In the genomic region with DNA sequence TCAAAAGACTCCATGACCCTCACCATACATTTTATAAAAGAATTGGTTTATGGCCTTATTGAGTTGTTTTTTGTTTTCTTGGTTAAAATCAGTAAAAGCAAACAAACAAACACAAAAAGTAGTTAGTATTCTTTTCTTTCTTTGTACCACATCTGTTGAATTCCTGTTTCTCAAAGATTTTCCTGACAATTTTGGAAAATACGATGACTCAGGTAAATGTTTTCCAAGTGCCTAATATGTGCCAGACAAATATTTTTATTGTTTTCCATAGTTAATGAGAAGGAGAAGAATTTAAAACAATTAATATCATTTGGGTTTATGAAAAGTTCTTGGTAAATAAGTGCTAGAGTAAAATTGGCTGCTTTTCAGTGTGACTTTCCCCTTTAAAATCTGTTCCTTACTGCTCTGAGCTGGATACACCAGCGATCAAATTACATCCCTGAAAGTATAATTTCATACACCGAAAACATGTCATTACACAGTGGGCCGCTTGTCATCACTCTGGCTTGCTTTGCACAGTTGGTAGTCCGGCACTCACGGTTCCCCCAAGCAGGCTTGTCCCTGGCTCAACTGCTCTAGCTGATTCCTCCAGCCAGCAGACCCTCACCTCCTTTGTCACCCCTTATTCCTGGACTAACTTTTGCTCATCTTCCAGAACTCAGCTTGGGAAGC, we compare ENCODE assay signal across 17 cellular contexts.
DNase-seq lines count a peak whose midpoint lies in the region; ATAC-seq and TF ChIP-seq lines count a peak whose summit lies in the region.
"Had no signal": no experiment of that assay in that cellular context is flagged by ENCODE, and none has a peak within 500 bp of the region (broad histone marks: within the 10 kb centered on the region; RNA-seq: fewer than 3 reads in every experiment).

No MANE protein-coding gene starts in this region.

- H3K4me3 ChIP-seq in ACC112 (ENCODE audit: low read depth, low read length) (peak overlapping the region; percentile 48; the same call in 1 of the 2 replicates), upper lobe of right lung (no peak overlapping the region), HAP-1 (no peak overlapping the region)
- H3K4me3 ChIP-seq: BLaER1 treated with 17β-estradiol and CSF1 and Interleukin-3, amounts not matched to agents 10 nM and 100 nM had no signal

- H3K79me2 ChIP-seq in ACC112 (ENCODE audit: control insufficient read depth, insufficient read depth, low read length, unreplicated experiment) = no peaks in the 10 kb centered on the region

- no peaks in the 10 kb centered on the region for H3K9me3 ChIP-seq in upper lobe of right lung
- no peaks in the 10 kb centered on the region for H3K9me3 ChIP-seq in HAP-1

- ATAC-seq in SK-N-SH treated with all-trans-retinoic acid at 6 μM for 48 hours (peak; percentile 96), upper lobe of right lung (no peak)
- ATAC-seq: activated CD4-positive, CD25-positive, alpha-beta regulatory T cell treated with anti-CD3 and anti-CD28 coated beads, Interleukin-2, amount 50 U/mL, for 24 hours; stimulated activated effector memory CD8-positive, alpha-beta T cell treated with anti-CD3 and anti-CD28 coated beads, Interleukin-12 subunit alpha, Interleukin-12 subunit beta, amount 100 ng/mL, for 72 hours; T-cell had no signal

- in situ Hi-C loops in GM13977 (cut with MboI; ENCODE audit: low pct_unique_long_range_greater_than_20kb, low sequenced_read_pairs, unreplicated experiment) (no loop called here), HAP-1 (cut with MboI; ENCODE audit: low sequenced_read_pairs) (no loop called here)

- DNase-seq in HCEC 1CT (peak; percentile 58), iris pigment epithelial cell (ENCODE audit: low read depth) (peak; percentile 79), upper lobe of right lung (no peak), GM13977 (ENCODE audit: low spot score) (no peak), NOMO-1 treated with DMSO at 0.1 percent for 48 hours (lab: John Stamatoyannopoulos, UW; ENCODE audit: unreplicated experiment) (no peak), HAP-1 (ENCODE audit: low spot score in 2 of 2) (no peak)
- DNase-seq: activated T-cell treated with anti-CD3 and anti-CD28 coated beads, Interleukin-2, amount 50 U/mL, for 48 hours; HFFc6; mesendoderm; NCI-H1105 treated with DMSO at 0.1 percent for 48 hours; stimulated activated CD4-positive, alpha-beta T cell treated with anti-CD3 and anti-CD28 coated beads, Interleukin-2, amount 100 ng/mL, for 24 hours; T-cell had no signal

- intact Hi-C loops in upper lobe of right lung (cut with DNase I) = no loop called here

- no peaks in the 10 kb centered on the region for H3K27me3 ChIP-seq in ACC112 (ENCODE audit: insufficient read depth, low read length)
- no peaks in the 10 kb centered on the region for H3K27me3 ChIP-seq in upper lobe of right lung
- H3K27me3 ChIP-seq in HAP-1 (ENCODE audit: low read depth) = peaks cover 30% of the 10 kb centered on the region
- H3K27me3 ChIP-seq: BLaER1 treated with 17β-estradiol and CSF1 and Interleukin-3, amounts not matched to agents 10 nM and 100 nM had no signal

- H3K27ac ChIP-seq in ACC112 (ENCODE audit: low read depth, low read length) = peak overlapping the region; percentile 48
- no peak overlapping the region for H3K27ac ChIP-seq in upper lobe of right lung
- H3K27ac ChIP-seq: BLaER1 treated with 17β-estradiol and CSF1 and Interleukin-3, amounts not matched to agents 10 nM and 100 nM had no signal

- peak overlapping the region; percentile 91 for H2AFZ ChIP-seq in ACC112 (ENCODE audit: low read length, unreplicated experiment)

- TF ChIP-seq CTCF in upper lobe of right lung (IDR thresholded peaks at IDR 0.05) = no peak
- no peak for TF ChIP-seq CTCF in GM13977 (IDR thresholded peaks at IDR 0.05; ENCODE audit: extremely low read depth, insufficient read depth, missing control alignments)

- H3K36me3 ChIP-seq in ACC112 (ENCODE audit: insufficient read depth, low read length) = no peaks in the 10 kb centered on the region
- no peaks in the 10 kb centered on the region for H3K36me3 ChIP-seq in upper lobe of right lung
- H3K36me3 ChIP-seq in HAP-1 (replicated peaks) = no peaks in the 10 kb centered on the region

- H3K4me1 ChIP-seq in ACC112 (ENCODE audit: control insufficient read depth, insufficient read depth, low read length, unreplicated experiment) (peaks cover 27% of the 10 kb centered on the region), upper lobe of right lung (no peaks in the 10 kb centered on the region), HAP-1 (peaks cover 2% of the 10 kb centered on the region)

TF ChIP-seq in SK-N-SH treated with all-trans-retinoic acid at 6 μM for 48 hours, 23 proteins besides CTCF, POLR2A, EP300 and RAD21 (continues in another document):
- TF ChIP-seq ZNF70 (CRISPR knock-in tag; IDR thresholded peaks at IDR 0.05) = no peak
- no peak for TF ChIP-seq ESRRG (CRISPR knock-in tag; IDR thresholded peaks at IDR 0.05)
- TF ChIP-seq SNAI2 (CRISPR knock-in tag; IDR thresholded peaks at IDR 0.05) = no peak
- TF ChIP-seq ZNF8 (CRISPR knock-in tag; IDR thresholded peaks at IDR 0.05) = no peak
- no peak for TF ChIP-seq ZFP30 (CRISPR knock-in tag; IDR thresholded peaks at IDR 0.05)
- TF ChIP-seq TSHZ2 (CRISPR knock-in tag; IDR thresholded peaks at IDR 0.05) = no peak
- no peak for TF ChIP-seq PPARA (CRISPR knock-in tag; IDR thresholded peaks at IDR 0.05; ENCODE audit: borderline replicate concordance)
- TF ChIP-seq ZC3H10 (CRISPR knock-in tag; IDR thresholded peaks at IDR 0.05) = no peak
- TF ChIP-seq TCF4 (CRISPR knock-in tag; IDR thresholded peaks at IDR 0.05; ENCODE audit: borderline replicate concordance) = no peak
- TF ChIP-seq PATZ1 (CRISPR knock-in tag; IDR thresholded peaks at IDR 0.05; ENCODE audit: borderline replicate concordance) = no peak
- no peak for TF ChIP-seq BACH2 (CRISPR knock-in tag; IDR thresholded peaks at IDR 0.05; ENCODE audit: borderline replicate concordance)
- TF ChIP-seq, protein P1, sequence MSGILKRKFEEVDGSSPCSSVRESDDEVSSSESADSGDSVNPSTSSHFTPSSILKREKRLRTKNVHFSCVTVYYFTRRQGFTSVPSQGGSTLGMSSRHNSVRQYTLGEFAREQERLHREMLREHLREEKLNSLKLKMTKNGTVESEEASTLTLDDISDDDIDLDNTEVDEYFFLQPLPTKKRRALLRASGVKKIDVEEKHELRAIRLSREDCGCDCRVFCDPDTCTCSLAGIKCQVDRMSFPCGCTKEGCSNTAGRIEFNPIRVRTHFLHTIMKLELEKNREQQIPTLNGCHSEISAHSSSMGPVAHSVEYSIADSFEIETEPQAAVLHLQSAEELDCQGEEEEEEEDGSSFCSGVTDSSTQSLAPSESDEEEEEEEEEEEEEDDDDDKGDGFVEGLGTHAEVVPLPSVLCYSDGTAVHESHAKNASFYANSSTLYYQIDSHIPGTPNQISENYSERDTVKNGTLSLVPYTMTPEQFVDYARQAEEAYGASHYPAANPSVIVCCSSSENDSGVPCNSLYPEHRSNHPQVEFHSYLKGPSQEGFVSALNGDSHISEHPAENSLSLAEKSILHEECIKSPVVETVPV (CRISPR knock-in tag; IDR thresholded peaks at IDR 0.05) = no peak
- no peak for TF ChIP-seq ZNF565 (CRISPR knock-in tag; conservative IDR thresholded peaks at IDR 0.05; ENCODE audit: low read depth)
- no peak for TF ChIP-seq OSR1 (CRISPR knock-in tag; IDR thresholded peaks at IDR 0.05)

Comparison
In these comparisons a context has a peak if more than half of its experiments do, and no peak if none do; other contexts are left out.
1. DNase-seq: peak in HCEC 1CT (single experiment) and iris pigment epithelial cell (single experiment); none in upper lobe of right lung (single experiment), GM13977 (single experiment), NOMO-1 treated with DMSO at 0.1 percent for 48 hours (single experiment) and HAP-1 (0 of 2).